19 cellular contexts compared by ENCODE assay signal in genomic region chr5:154861946-154862345, GRCh38. TPM values are rescaled to one million over a fixed set of nuclear protein-coding genes. Genes with fewer than 3 reads are reported as not detected.
A peak's percentile ranks its signal among the peaks of the same experiment; 100 is the strongest.
DNase-seq lines count a peak whose midpoint lies in the region; ATAC-seq and TF ChIP-seq lines count a peak whose summit lies in the region.
"Had no signal": no experiment of that assay in that cellular context is flagged by ENCODE, and none has a peak within 500 bp of the region (broad histone marks: within the 10 kb centered on the region; RNA-seq: fewer than 3 reads in every experiment).

No MANE protein-coding gene starts in this region.

- H3K36me3 ChIP-seq in upper lobe of right lung (peaks cover 43% of the 10 kb centered on the region), osteoblast (ENCODE audit: insufficient read depth, low read length) (peaks cover 24% of the 10 kb centered on the region)

- H3K4me2 ChIP-seq in osteoblast (ENCODE audit: insufficient read depth, low read length), result no peak overlapping the region

- H3K4me3 ChIP-seq in upper lobe of right lung (no peak overlapping the region), osteoblast (ENCODE audit: insufficient read depth, low read length) (no peak overlapping the region)
- H3K4me3 ChIP-seq: Peyer's patch had no signal

- no peak overlapping the region for H3K4me3 Mint-ChIP-seq in stimulated activated naive CD8-positive, alpha-beta T cell treated with anti-CD3 and anti-CD28 coated beads, Interleukin-15, Interleukin-2, amounts not matched to agents 100 ng/mL and 50 ng/mL, for 24 hours
- H3K4me3 Mint-ChIP-seq in activated CD8-positive, alpha-beta T cell treated with anti-CD3 and anti-CD28 coated beads for 36 hours, result peak overlapping the region; percentile 33
- H3K4me3 Mint-ChIP-seq in memory B cell, result peak overlapping the region; percentile 44

- H3K9me3 Mint-ChIP-seq in stimulated activated naive CD8-positive, alpha-beta T cell treated with anti-CD3 and anti-CD28 coated beads, Interleukin-15, Interleukin-2, amounts not matched to agents 100 ng/mL and 50 ng/mL, for 24 hours, result no peaks in the 10 kb centered on the region
- no peaks in the 10 kb centered on the region for H3K9me3 Mint-ChIP-seq in activated CD8-positive, alpha-beta T cell treated with anti-CD3 and anti-CD28 coated beads for 36 hours
- H3K9me3 Mint-ChIP-seq in memory B cell, result no peaks in the 10 kb centered on the region

- peaks cover 72% of the 10 kb centered on the region for H3K4me1 Mint-ChIP-seq in stimulated activated naive CD8-positive, alpha-beta T cell treated with anti-CD3 and anti-CD28 coated beads, Interleukin-15, Interleukin-2, amounts not matched to agents 100 ng/mL and 50 ng/mL, for 24 hours (ENCODE audit: low read depth)
- H3K4me1 Mint-ChIP-seq in activated CD8-positive, alpha-beta T cell treated with anti-CD3 and anti-CD28 coated beads for 36 hours (ENCODE audit: low read depth), result peaks cover 53% of the 10 kb centered on the region
- peaks cover 35% of the 10 kb centered on the region for H3K4me1 Mint-ChIP-seq in memory B cell

- H3K27ac ChIP-seq in upper lobe of right lung (peak overlapping the region; percentile 18), osteoblast (ENCODE audit: low read depth, low read length) (no peak overlapping the region)
- H3K27ac ChIP-seq: foreskin keratinocyte, parathyroid adenoma, Peyer's patch had no signal

- H2AFZ ChIP-seq in osteoblast (ENCODE audit: low read length), result no peak overlapping the region
- H2AFZ ChIP-seq: parathyroid adenoma had no signal

- peaks cover 81% of the 10 kb centered on the region for H3K79me2 ChIP-seq in osteoblast (ENCODE audit: insufficient read depth, low read length)

- no peaks in the 10 kb centered on the region for H3K27me3 ChIP-seq in upper lobe of right lung
- no peaks in the 10 kb centered on the region for H3K27me3 ChIP-seq in osteoblast (ENCODE audit: insufficient read depth, low read length)
- H3K27me3 ChIP-seq: foreskin keratinocyte, Peyer's patch had no signal

- no peaks in the 10 kb centered on the region for H3K27me3 Mint-ChIP-seq in stimulated activated naive CD8-positive, alpha-beta T cell treated with anti-CD3 and anti-CD28 coated beads, Interleukin-15, Interleukin-2, amounts not matched to agents 100 ng/mL and 50 ng/mL, for 24 hours
- no peaks in the 10 kb centered on the region for H3K27me3 Mint-ChIP-seq in activated CD8-positive, alpha-beta T cell treated with anti-CD3 and anti-CD28 coated beads for 36 hours
- H3K27me3 Mint-ChIP-seq in memory B cell, result no peaks in the 10 kb centered on the region

- H3K36me3 Mint-ChIP-seq in stimulated activated naive CD8-positive, alpha-beta T cell treated with anti-CD3 and anti-CD28 coated beads, Interleukin-15, Interleukin-2, amounts not matched to agents 100 ng/mL and 50 ng/mL, for 24 hours (ENCODE audit: low read depth), result peaks cover 48% of the 10 kb centered on the region
- peaks cover 66% of the 10 kb centered on the region for H3K36me3 Mint-ChIP-seq in activated CD8-positive, alpha-beta T cell treated with anti-CD3 and anti-CD28 coated beads for 36 hours (ENCODE audit: low read depth)
- H3K36me3 Mint-ChIP-seq in memory B cell, result peaks cover 18% of the 10 kb centered on the region

- DNase-seq in stimulated activated naive CD8-positive, alpha-beta T cell treated with anti-CD3 and anti-CD28 coated beads, Interleukin-15, Interleukin-2, amounts not matched to agents 100 U/mL and 50 U/mL, for 24 hours, result no peak
- DNase-seq in activated CD8-positive, alpha-beta T cell treated with anti-CD3 and anti-CD28 coated beads for 36 hours, result no peak
- DNase-seq in memory B cell (ENCODE audit: low spot score in 2 of 2) (no peak), upper lobe of right lung (no peak), osteoblast (ENCODE audit: insufficient read length, low spot score, missing footprints) (no peak), NCI-H2081 treated with DMSO at 0.1 percent for 48 hours (lab: John Stamatoyannopoulos, UW) (no peak)
- DNase-seq: activated CD4-positive, alpha-beta T cell treated with anti-CD3 and anti-CD28 coated beads for 1 hour; AML-193; central memory CD4-positive, alpha-beta T cell; EL; foreskin keratinocyte; KG1; mesendoderm; NCI-H146; NCI-H524 treated with DMSO at 0.1 percent for 48 hours; Peyer's patch had no signal

- H3K27ac Mint-ChIP-seq in stimulated activated naive CD8-positive, alpha-beta T cell treated with anti-CD3 and anti-CD28 coated beads, Interleukin-15, Interleukin-2, amounts not matched to agents 100 ng/mL and 50 ng/mL, for 24 hours, result peak overlapping the region; percentile 58
- H3K27ac Mint-ChIP-seq in activated CD8-positive, alpha-beta T cell treated with anti-CD3 and anti-CD28 coated beads for 36 hours, result peak overlapping the region; percentile 46
- H3K27ac Mint-ChIP-seq in memory B cell, result no peak overlapping the region

- CTCF ChIA-PET in activated CD8-positive, alpha-beta T cell treated with anti-CD3 and anti-CD28 coated beads for 36 hours (lab: Charles Lee), result interaction anchor here (1.1 kb wide), 1 partner anchor 212 kb away, joined by 3 read pairs; no protein-coding TSS in a partner anchor

- no peak for TF ChIP-seq CTCF in activated CD8-positive, alpha-beta T cell treated with anti-CD3 and anti-CD28 coated beads for 36 hours (IDR thresholded peaks at IDR 0.05)
- no peak for TF ChIP-seq CTCF in upper lobe of right lung (IDR thresholded peaks at IDR 0.05)
- TF ChIP-seq CTCF in osteoblast (IDR thresholded peaks at IDR 0.05; ENCODE audit: extremely low read depth, low read depth, low read length), result no peak

- POLR2A ChIA-PET in activated CD8-positive, alpha-beta T cell treated with anti-CD3 and anti-CD28 coated beads for 36 hours (lab: Charles Lee), result no interaction called here

- peaks cover 41% of the 10 kb centered on the region for H4K20me1 ChIP-seq in osteoblast (ENCODE audit: insufficient read depth, low read length)

- intact Hi-C loops in activated CD8-positive, alpha-beta T cell treated with anti-CD3 and anti-CD28 coated beads for 36 hours (cut with micrococcal nuclease), result no loop called here
- intact Hi-C loops in upper lobe of right lung (cut with DNase I), result no loop called here

- H3K9me3 ChIP-seq in upper lobe of right lung (no peaks in the 10 kb centered on the region), osteoblast (ENCODE audit: low read depth, low read length) (no peaks in the 10 kb centered on the region)
- H3K9me3 ChIP-seq: Peyer's patch had no signal

- no peak for ATAC-seq in stimulated activated naive CD8-positive, alpha-beta T cell treated with anti-CD3 and anti-CD28 coated beads, Interleukin-15, Interleukin-2, amounts not matched to agents 100 U/mL and 50 U/mL, for 24 hours
- ATAC-seq in activated CD8-positive, alpha-beta T cell treated with anti-CD3 and anti-CD28 coated beads for 36 hours, result no peak
- no peak for ATAC-seq in memory B cell (ENCODE audit: low read depth)
- ATAC-seq in upper lobe of right lung, result no peak
- ATAC-seq in GM21723 (IDR thresholded peaks at IDR 0.05; ENCODE audit: unreplicated experiment), result no peak
- ATAC-seq: foreskin keratinocyte had no signal

- peaks cover 47% of the 10 kb centered on the region for H3K4me1 ChIP-seq in upper lobe of right lung
- H3K4me1 ChIP-seq in osteoblast (ENCODE audit: insufficient read depth, low read length), result peaks cover 29% of the 10 kb centered on the region

RNA-seq across cellular contexts. Expression of gene CNOT8, which starts 3.5 kb away (rescaled TPM):
- 10 to 100 TPM; 78.6 to 84.4 TPM for total RNA-seq in activated CD8-positive, alpha-beta T cell treated with anti-CD3 and anti-CD28 coated beads for 36 hours
- total RNA-seq in upper lobe of right lung (101 TPM), osteoblast (48.6 and 55.7 TPM in 2 replicates)

RNA-seq across cellular contexts. Expression of gene FAXDC2, which starts 11.5 kb away (rescaled TPM):
- total RNA-seq in activated CD8-positive, alpha-beta T cell treated with anti-CD3 and anti-CD28 coated beads for 36 hours, result not detected
- total RNA-seq in upper lobe of right lung (79.0 TPM), osteoblast (13.8 and 19.2 TPM in 2 replicates)

Comparison
In these comparisons a context has a peak if more than half of its experiments do, and no peak if none do; other contexts are left out.
1. RNA of gene FAXDC2, which starts 11.5 kb away (total RNA-seq): 79.0 TPM in upper lobe of right lung (single experiment) and 13.8 to 19.2 TPM in osteoblast; not detected in activated CD8-positive, alpha-beta T cell treated with anti-CD3 and anti-CD28 coated beads for 36 hours; every median in the first group is over 10 times any median in the second.